Comparison of ENCODE assay signal across 10 cellular contexts in genomic region chr5:81631124-81631523, GRCh38.
A peak's percentile ranks its signal among the peaks of the same experiment; 100 is the strongest.
DNase-seq lines count a peak whose midpoint lies in the region; ATAC-seq and TF ChIP-seq lines count a peak whose summit lies in the region.
"Had no signal": no experiment of that assay in that cellular context is flagged by ENCODE, and none has a peak within 500 bp of the region (broad histone marks: within the 10 kb centered on the region; RNA-seq: fewer than 3 reads in every experiment).

No MANE protein-coding gene starts in this region.

- no peaks in the 10 kb centered on the region for H3K4me1 ChIP-seq in foreskin keratinocyte

- TF ChIP-seq CTCF in foreskin keratinocyte (conservative IDR thresholded peaks at IDR 0.05), result no peak

- no peak overlapping the region for H3K27ac ChIP-seq in foreskin keratinocyte
- H3K27ac ChIP-seq: skin epidermis had no signal

- H3K27me3 ChIP-seq in foreskin keratinocyte, result no peaks in the 10 kb centered on the region

- ATAC-seq in HG02981 (IDR thresholded peaks at IDR 0.05; ENCODE audit: unreplicated experiment) (peak; percentile 77), foreskin keratinocyte (no peak)
- ATAC-seq: K562 had no signal

- peak in 2 of 3 donors; percentile 12 to 20 for DNase-seq in stimulated activated CD4-positive, alpha-beta T cell treated with anti-CD3 and anti-CD28 coated beads, Interleukin-12 subunit alpha, Interleukin-12 subunit beta, amount 100 ng/mL, for 48 hours (ENCODE audit: low read depth in 2 of 3, low spot score in 1 of 3)
- DNase-seq in stimulated activated CD4-positive, alpha-beta T cell treated with anti-CD3 and anti-CD28 coated beads, Interleukin-12 subunit alpha, Interleukin-12 subunit beta, amount 100 ng/mL, for 4 hours, result no peak
- DNase-seq in UCSD-AML1 (lab: John Stamatoyannopoulos, UW; ENCODE audit: unreplicated experiment) (peak; percentile 22), NCI-H2171 (lab: John Stamatoyannopoulos, UW) (no peak), foreskin keratinocyte (no peak), NCI-H1694 (lab: John Stamatoyannopoulos, UW) (no peak), SKM-1 (lab: John Stamatoyannopoulos, UW; ENCODE audit: unreplicated experiment) (no peak)

Comparison
In these comparisons a context has a peak if more than half of its experiments do, and no peak if none do; other contexts are left out.
1. DNase-seq: peak in stimulated activated CD4-positive, alpha-beta T cell treated with anti-CD3 and anti-CD28 coated beads, Interleukin-12 subunit alpha, Interleukin-12 subunit beta, amount 100 ng/mL, for 48 hours (2 of 3) and UCSD-AML1 (single experiment); none in stimulated activated CD4-positive, alpha-beta T cell treated with anti-CD3 and anti-CD28 coated beads, Interleukin-12 subunit alpha, Interleukin-12 subunit beta, amount 100 ng/mL, for 4 hours (single experiment), NCI-H2171 (single experiment), foreskin keratinocyte (0 of 2), NCI-H1694 (single experiment) and SKM-1 (single experiment).